Comparison of ENCODE assay signal across 8 cellular contexts in genomic region chr6:1604347-1604990, GRCh38. TPM values are rescaled to one million over a fixed set of nuclear protein-coding genes. Genes with fewer than 3 reads are reported as not detected.
DNase-seq lines count a peak whose midpoint lies in the region; ATAC-seq and TF ChIP-seq lines count a peak whose summit lies in the region.

No MANE protein-coding gene starts in this region.

- H3K4me1 Mint-ChIP-seq in naive thymus-derived CD4-positive, alpha-beta T cell = peaks cover 22 to 41% (median 36%) of the 10 kb centered on the region in 7 donors

- intact Hi-C loops in esophagus squamous epithelium (cut with DNase I) = loop anchor here (5.0 to 10.0 kb wide), 5 partner anchors 510 to 1033 kb away; no protein-coding TSS in a partner anchor
- intact Hi-C loops in naive thymus-derived CD4-positive, alpha-beta T cell (cut with micrococcal nuclease) = loop anchor here (1.0 to 10.0 kb wide), 6 partner anchors 500 to 1460 kb away; partner anchors contain the start of gene RIPK1 (in 1 of the 2)
- intact Hi-C loops in stomach (cut with DNase I; ENCODE audit: low total_unique reads) = loop anchor here (5.0 kb wide), 1 partner anchor 498 kb away; no protein-coding TSS in a partner anchor

- peaks cover 76 to 83% (median 79%) of the 10 kb centered on the region in 5 donors for H3K27me3 Mint-ChIP-seq in naive thymus-derived CD4-positive, alpha-beta T cell

- 5% methylated on average over 4 of the region's 73 CpGs; no CpG with 5 or more reads in 1 of the 2 donors for WGBS in esophagus squamous epithelium, 2 donors
- WGBS in stomach, 5 donors = 0 to 2% (median 1%) methylated on average over 13 to 73 of the region's 73 CpGs

- peak overlapping the region in 4 of 10 donors; percentile 25 to 74 (median 50) for H3K4me3 Mint-ChIP-seq in naive thymus-derived CD4-positive, alpha-beta T cell

- TF ChIP-seq EP300 in stomach (IDR thresholded peaks at IDR 0.05) = no peak

- CTCF ChIA-PET in GM10248 (lab: Yijun Ruan, JAX) = interaction anchor here (0.6 to 3.7 kb wide), 7 partner anchors 8 to 749 kb away, joined by 3 to 20 read pairs (median 4); no protein-coding TSS in a partner anchor
- CTCF ChIA-PET in naive thymus-derived CD4-positive, alpha-beta T cell (lab: Charles Lee) = interaction anchor here (1.2 to 4.1 kb wide), 2 partner anchors 9 to 1030 kb away, joined by 3 to 14 read pairs; no protein-coding TSS in a partner anchor

- no peaks in the 10 kb centered on the region for H3K36me3 Mint-ChIP-seq in naive thymus-derived CD4-positive, alpha-beta T cell

- DNase-seq in GM10248 (ENCODE audit: extremely low spot score) = peak; percentile 86
- peak; percentile 40 for DNase-seq in NOMO-1 treated with dmso at 0.1 percent for 144 hours (lab: John Stamatoyannopoulos, UW; ENCODE audit: unreplicated experiment)
- peak; percentile 75 for DNase-seq in activated T-cell treated with anti-CD3 and anti-CD28 coated beads for 48 hours (ENCODE audit: low read depth)
- DNase-seq in esophagus squamous epithelium (lab: John Stamatoyannopoulos, UW) = no peak
- DNase-seq in naive thymus-derived CD4-positive, alpha-beta T cell = peak in 8 of 9 donors; percentile 40 to 81 (median 71)
- DNase-seq in stomach = peak; percentile 70
- DNase-seq in middle frontal gyrus (ENCODE audit: extremely low spot score, low spot score) = no peak

- POLR2A ChIA-PET in GM10248 (lab: Yijun Ruan, JAX) = interaction anchor here (0.5 kb wide), 1 partner anchor 1955 kb away, joined by 5 read pairs; no protein-coding TSS in a partner anchor
- POLR2A ChIA-PET in naive thymus-derived CD4-positive, alpha-beta T cell (lab: Charles Lee) = no interaction called here

- H3K36me3 ChIP-seq in esophagus squamous epithelium (no peaks in the 10 kb centered on the region), stomach (no peaks in the 10 kb centered on the region)
- no peaks in the 10 kb centered on the region for H3K36me3 ChIP-seq in naive thymus-derived CD4-positive, alpha-beta T cell (ENCODE audit: control insufficient read depth in 2 of 3, insufficient read depth in 3 of 3, low read length in 3 of 3)

- H3K9me3 Mint-ChIP-seq in naive thymus-derived CD4-positive, alpha-beta T cell = peaks cover 0 to 3% (median 0%) of the 10 kb centered on the region in 11 donors

- TF ChIP-seq CTCF in GM10248 (IDR thresholded peaks at IDR 0.05; ENCODE audit: control extremely low read depth, extremely low read depth, low read depth, missing control alignments) = peak; percentile 88
- peak; percentile 82 to 98 (median 95) for TF ChIP-seq CTCF in esophagus squamous epithelium (IDR thresholded peaks at IDR 0.05)
- TF ChIP-seq CTCF in stomach (IDR thresholded peaks at IDR 0.05) = peak in 5 of 7 experiments; percentile 45 to 98 (median 87)

- H3K27ac ChIP-seq in esophagus squamous epithelium (peak overlapping the region in 2 of 4 donors; percentile 0 to 21), stomach (no peak overlapping the region)
- H3K27ac ChIP-seq in naive thymus-derived CD4-positive, alpha-beta T cell (ENCODE audit: low read depth, low read length) = no peak overlapping the region

- H3K4me1 ChIP-seq in esophagus squamous epithelium = peaks cover 30 to 60% (median 32%) of the 10 kb centered on the region in 3 donors
- H3K4me1 ChIP-seq in naive thymus-derived CD4-positive, alpha-beta T cell (ENCODE audit: control insufficient read depth in 2 of 2, insufficient read depth in 2 of 2, low read length in 2 of 2) = peaks cover 15 to 35% of the 10 kb centered on the region in 2 donors
- H3K4me1 ChIP-seq in stomach = peaks cover 39 to 63% (median 57%) of the 10 kb centered on the region in 4 donors

- no peak overlapping the region for H3K27ac Mint-ChIP-seq in naive thymus-derived CD4-positive, alpha-beta T cell

- peak; percentile 48 for ATAC-seq in HG02763 (IDR thresholded peaks at IDR 0.05; ENCODE audit: unreplicated experiment)
- peak; percentile 86 for ATAC-seq in naive thymus-derived CD4-positive, alpha-beta T cell

- TF ChIP-seq POLR2A in esophagus squamous epithelium (IDR thresholded peaks at IDR 0.05) (no peak), stomach (IDR thresholded peaks at IDR 0.05) (no peak)

- H3K9me3 ChIP-seq in esophagus squamous epithelium = no peaks in the 10 kb centered on the region
- H3K9me3 ChIP-seq in naive thymus-derived CD4-positive, alpha-beta T cell (ENCODE audit: control insufficient read depth in 2 of 3, low read length in 3 of 3) = no peaks in the 10 kb centered on the region
- H3K9me3 ChIP-seq in stomach = peaks cover 0 to 4% (median 0%) of the 10 kb centered on the region in 4 donors

- H3K27me3 ChIP-seq in esophagus squamous epithelium (peaks cover 12 to 97% (median 34%) of the 10 kb centered on the region in 4 donors), stomach (peaks cover 54 to 100% (median 84%) of the 10 kb centered on the region in 3 donors)
- peaks cover 8 to 26% of the 10 kb centered on the region in 2 donors for H3K27me3 ChIP-seq in naive thymus-derived CD4-positive, alpha-beta T cell (ENCODE audit: control insufficient read depth in 2 of 2, insufficient read depth in 2 of 2, low read length in 2 of 2)

- H3K4me3 ChIP-seq in esophagus squamous epithelium = peak overlapping the region; percentile 37 to 72 (median 49)
- no peak overlapping the region for H3K4me3 ChIP-seq in naive thymus-derived CD4-positive, alpha-beta T cell (ENCODE audit: low read length)
- peak overlapping the region; percentile 36 to 62 (median 50) for H3K4me3 ChIP-seq in stomach

RNA-seq across cellular contexts. Expression of gene FOXC1, which starts 5.2 kb away (rescaled TPM):
- total RNA-seq in esophagus squamous epithelium (1 to 10 TPM; 2.2 to 6.0 (median 3.4) TPM), stomach (1 to 10 TPM; 2.0 to 8.3 (median 4.7) TPM)
- total RNA-seq in naive thymus-derived CD4-positive, alpha-beta T cell = not detected
- not detected for polyA plus RNA-seq in naive thymus-derived CD4-positive, alpha-beta T cell
- 1 to 10 TPM in 1 of 3 donors, under 1 TPM in 2; 0.25 to 1.7 (median 0.31) TPM for polyA plus RNA-seq in stomach

Comparison
In these comparisons a context has a peak if more than half of its experiments do, and no peak if none do; other contexts are left out.
1. DNase-seq: peak in GM10248 (single experiment), NOMO-1 treated with dmso at 0.1 percent for 144 hours (single experiment), activated T-cell treated with anti-CD3 and anti-CD28 coated beads for 48 hours (single experiment), naive thymus-derived CD4-positive, alpha-beta T cell (8 of 9) and stomach (single experiment); none in esophagus squamous epithelium (single experiment) and middle frontal gyrus (single experiment).
2. Peak in every context shown above with its lines, with median percentiles within 50 percentile points of each other: CTCF ChIP-seq.